In the genomic region with DNA sequence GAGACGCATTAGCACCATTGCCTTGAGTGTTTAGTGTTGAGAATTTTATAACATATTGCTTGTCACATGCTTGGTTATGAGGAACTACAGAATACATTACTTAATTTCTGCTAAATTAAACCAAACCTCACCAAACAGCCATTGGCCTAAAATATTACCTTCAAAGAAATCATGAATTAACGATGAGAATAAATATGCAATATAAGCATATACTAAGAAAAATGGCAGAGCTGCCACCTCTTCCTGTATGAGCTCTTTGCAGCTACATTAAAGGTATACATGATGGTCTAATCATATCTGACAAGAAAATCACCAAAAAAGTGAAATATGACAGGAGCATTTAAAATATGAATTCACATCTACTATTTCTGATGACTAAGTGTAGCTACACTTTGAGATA, we compare ENCODE assay signal across 7 cellular contexts.
"Had no signal": no experiment of that assay in that cellular context is flagged by ENCODE, and none has a peak within 500 bp of the region (broad histone marks: within the 10 kb centered on the region; RNA-seq: fewer than 3 reads in every experiment).

No MANE protein-coding gene starts in this region.

- H3K27ac ChIP-seq: HL-60, KMS-11 had no signal

- H3K9ac ChIP-seq: KMS-11 had no signal

- FAIRE-seq: HTR-8/SVneo had no signal

- H3K4me2 ChIP-seq: KMS-11 had no signal

- DNase-seq: IMR-90, Karpas-422, KBM-7, KG1 had no signal
